ENCODE assay signal across 1 cellular context in the genomic region with DNA sequence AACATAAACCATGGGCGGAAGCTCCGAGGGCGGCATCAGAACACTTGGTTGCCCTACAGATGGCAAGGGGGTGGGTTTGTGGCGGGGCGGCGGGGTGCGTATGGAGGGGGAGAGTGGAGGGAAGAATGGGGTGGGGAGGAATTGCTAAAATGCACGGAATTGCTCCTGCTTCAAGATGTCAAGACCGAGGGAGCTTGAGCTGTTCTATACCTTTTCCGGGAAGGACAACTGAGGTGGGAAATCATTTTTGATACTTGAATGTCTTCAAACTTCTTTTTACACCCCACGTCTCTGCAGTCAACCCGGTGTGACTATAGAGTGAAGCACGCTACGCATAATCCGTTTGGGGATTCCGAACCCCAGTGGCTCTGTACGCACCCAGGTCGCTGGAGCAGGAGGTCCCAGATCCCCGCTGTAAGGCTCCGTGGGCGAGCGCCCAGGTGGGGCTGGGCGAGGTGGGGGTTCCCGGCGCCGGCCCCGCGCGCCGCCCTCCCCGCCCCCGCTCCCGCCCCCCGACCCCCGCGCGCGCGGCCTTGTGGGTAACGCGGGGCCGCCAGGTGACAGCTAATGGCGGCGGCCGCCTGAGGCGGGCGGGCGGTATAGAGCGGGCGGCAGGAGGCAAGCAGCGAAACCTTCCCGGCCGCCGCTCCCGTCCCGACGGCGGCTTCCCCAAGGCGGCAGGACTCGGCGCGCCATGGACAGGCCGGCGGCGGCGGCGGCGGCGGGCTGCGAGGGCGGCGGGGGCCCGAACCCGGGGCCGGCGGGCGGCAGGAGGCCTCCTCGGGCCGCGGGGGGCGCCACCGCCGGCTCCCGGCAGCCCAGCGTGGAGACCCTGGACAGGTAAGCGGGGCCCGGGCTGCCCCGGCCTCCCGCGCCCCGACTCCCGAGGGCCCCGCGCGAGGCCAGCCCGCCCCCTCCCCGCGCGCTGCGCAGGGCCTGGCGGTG.
TF ChIP-seq lines count a peak whose summit lies in the region.

Gene MTMR1 (plus strand): TSS at position 560 of the 945 bp plus-strand sequence. CDS start 135 bp downstream, at position 695.

TF ChIP-seq in GM12878, 131 proteins besides CTCF, POLR2A, EP300 and RAD21 (continued from another document):
- TF ChIP-seq PRDM15 (CRISPR knock-in tag; IDR thresholded peaks at IDR 0.05) (no peak), EGR1 (IDR thresholded peaks at IDR 0.05; ENCODE audit: borderline replicate concordance in 1 of 2, low read depth in 2 of 2, low read length in 2 of 2) (peak in 1 of 2 experiments; percentile 80; a peak in 1 of 3 replicates), SIN3A (IDR thresholded peaks at IDR 0.05; ENCODE audit: low read depth, low read length) (0 out of 2 replicates have a peak, but pooled peaks have one; percentile 4), CBFB (IDR thresholded peaks at IDR 0.05; ENCODE audit: low read depth) (no peak), TCF3 (IDR thresholded peaks at IDR 0.05; ENCODE audit: borderline replicate concordance, insufficient read depth, low read depth, low read length) (0 out of 2 replicates have a peak, but pooled peaks have one; percentile 62), TAF1 (IDR thresholded peaks at IDR 0.05; ENCODE audit: borderline replicate concordance, low read depth, low read length) (peak; percentile 70; the same call in 1 of the 2 replicates), TCF12 (IDR thresholded peaks at IDR 0.05; ENCODE audit: low read depth, low read length) (0 out of 2 replicates have a peak, but pooled peaks have one; percentile 17)
